In the genomic region with DNA sequence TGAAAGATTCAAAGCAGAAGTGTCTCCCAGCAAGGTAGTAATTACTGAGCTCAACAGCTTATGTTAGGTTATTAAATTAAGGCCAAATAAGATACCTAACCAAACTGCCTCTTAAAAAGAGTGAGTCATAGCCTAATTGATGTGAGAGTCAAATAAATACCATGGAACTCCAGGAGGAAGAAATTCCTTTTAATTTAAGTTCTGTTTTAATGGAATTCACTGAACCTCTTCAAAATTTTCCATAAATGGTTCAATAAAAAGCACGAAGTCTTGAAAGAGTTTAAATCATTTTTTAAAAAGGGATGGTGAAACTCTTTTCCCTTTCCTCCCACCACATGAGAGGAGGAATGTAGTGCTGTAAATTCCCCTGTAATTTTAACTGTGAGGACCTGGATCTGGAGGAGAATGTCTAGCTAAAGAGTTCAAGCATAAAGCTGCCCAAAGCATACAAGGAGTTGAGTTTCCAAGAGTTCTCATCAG, we compare ENCODE assay signal across 14 cellular contexts.
DNase-seq lines count a peak whose midpoint lies in the region; ATAC-seq, FAIRE-seq and TF ChIP-seq lines count a peak whose summit lies in the region.
"Had no signal": no experiment of that assay in that cellular context is flagged by ENCODE, and none has a peak within 500 bp of the region (broad histone marks: within the 10 kb centered on the region; RNA-seq: fewer than 3 reads in every experiment).

No MANE protein-coding gene starts in this region.

- no peaks in the 10 kb centered on the region for H3K36me3 Mint-ChIP-seq in activated T-helper 17 cell treated with anti-CD3 and anti-CD28 coated beads, Interleukin-2, amount 50 U/mL, for 72 hours (ENCODE audit: low read depth)
- H3K36me3 Mint-ChIP-seq in WTC11, result no peaks in the 10 kb centered on the region
- H3K36me3 Mint-ChIP-seq: stimulated activated effector memory CD8-positive, alpha-beta T cell treated with anti-CD3 and anti-CD28 coated beads, Interleukin-12 subunit alpha, Interleukin-12 subunit beta, amount 100 ng/mL, for 72 hours had no signal

- H3K36me3 ChIP-seq in SJSA1, result no peaks in the 10 kb centered on the region
- no peaks in the 10 kb centered on the region for H3K36me3 ChIP-seq in transverse colon

- H3K4me3 Mint-ChIP-seq in activated T-helper 17 cell treated with anti-CD3 and anti-CD28 coated beads, Interleukin-2, amount 50 U/mL, for 72 hours, result no peak overlapping the region
- H3K4me3 Mint-ChIP-seq in WTC11, result no peak overlapping the region
- H3K4me3 Mint-ChIP-seq: activated T-cell treated with anti-CD3 and anti-CD28 coated beads, Interleukin-2, amount 50 U/mL, for 4 hours; stimulated activated effector memory CD8-positive, alpha-beta T cell treated with anti-CD3 and anti-CD28 coated beads, Interleukin-12 subunit alpha, Interleukin-12 subunit beta, amount 100 ng/mL, for 72 hours had no signal

- no peaks in the 10 kb centered on the region for H3K9me3 ChIP-seq in SJSA1 (replicated peaks)
- no peaks in the 10 kb centered on the region for H3K9me3 ChIP-seq in transverse colon
- H3K9me3 ChIP-seq: mucosa of descending colon had no signal

- no peaks in the 10 kb centered on the region for H3K4me1 Mint-ChIP-seq in activated T-helper 17 cell treated with anti-CD3 and anti-CD28 coated beads, Interleukin-2, amount 50 U/mL, for 72 hours
- H3K4me1 Mint-ChIP-seq in WTC11, result no peaks in the 10 kb centered on the region
- H3K4me1 Mint-ChIP-seq: stimulated activated effector memory CD8-positive, alpha-beta T cell treated with anti-CD3 and anti-CD28 coated beads, Interleukin-12 subunit alpha, Interleukin-12 subunit beta, amount 100 ng/mL, for 72 hours had no signal

- no peaks in the 10 kb centered on the region for H3K27me3 Mint-ChIP-seq in activated T-helper 17 cell treated with anti-CD3 and anti-CD28 coated beads, Interleukin-2, amount 50 U/mL, for 72 hours
- H3K27me3 Mint-ChIP-seq in WTC11 (ENCODE audit: low read depth), result no peaks in the 10 kb centered on the region

- ATAC-seq in activated T-helper 17 cell treated with anti-CD3 and anti-CD28 coated beads, Interleukin-2, amount 50 U/mL, for 72 hours (replicated peaks), result no peak
- ATAC-seq in WTC11, result no peak
- ATAC-seq: activated T-cell treated with anti-CD3 and anti-CD28 coated beads, Interleukin-2, amount 50 U/mL, for 4 hours; K562; mucosa of descending colon; stimulated activated effector memory CD8-positive, alpha-beta T cell treated with anti-CD3 and anti-CD28 coated beads, Interleukin-12 subunit alpha, Interleukin-12 subunit beta, amount 100 ng/mL, for 72 hours had no signal

- POLR2A ChIA-PET in WTC11 (lab: Charles Lee), result no interaction called here

- in situ Hi-C loops in transverse colon (cut with MboI; ENCODE audit: low pct_ligation_motif_present in 1 of 4, low pct_unique_long_range_greater_than_20kb in 1 of 4, low sequenced_read_pairs in 3 of 4), result no loop called here

- H3K27ac Mint-ChIP-seq in activated T-helper 17 cell treated with anti-CD3 and anti-CD28 coated beads, Interleukin-2, amount 50 U/mL, for 72 hours, result no peak overlapping the region
- H3K27ac Mint-ChIP-seq in WTC11, result no peak overlapping the region
- H3K27ac Mint-ChIP-seq: stimulated activated effector memory CD8-positive, alpha-beta T cell treated with anti-CD3 and anti-CD28 coated beads, Interleukin-12 subunit alpha, Interleukin-12 subunit beta, amount 100 ng/mL, for 72 hours had no signal

- TF ChIP-seq EP300 in transverse colon (IDR thresholded peaks at IDR 0.05; ENCODE audit: low read depth), result no peak

- no peaks in the 10 kb centered on the region for H3K27me3 ChIP-seq in SJSA1 (replicated peaks)
- no peaks in the 10 kb centered on the region for H3K27me3 ChIP-seq in transverse colon

- intact Hi-C loops in transverse colon (cut with DNase I; ENCODE audit: low total_unique reads), result no loop called here

- DNase-seq in NCI-H82 (lab: John Stamatoyannopoulos, UW), result peak; percentile 55
- no peak for DNase-seq in NCI-H82 treated with DMSO at 0.1 percent for 48 hours (lab: John Stamatoyannopoulos, UW; ENCODE audit: unreplicated experiment)
- DNase-seq in SJSA1 (ENCODE audit: low read depth in 1 of 2, low spot score in 2 of 2), result peak in 1 of 2 experiments; percentile 53
- DNase-seq in SW 1271 (lab: John Stamatoyannopoulos, UW), result no peak
- DNase-seq in WTC11 (ENCODE audit: low spot score), result no peak
- DNase-seq in transverse colon, result no peak
- DNase-seq: activated T-cell treated with anti-CD3 and anti-CD28 coated beads, Interleukin-2, amount 50 U/mL, for 4 hours; glutamatergic neuron; mucosa of descending colon had no signal

- H3K27ac ChIP-seq in SJSA1 (peak overlapping the region; percentile 37), transverse colon (no peak overlapping the region)

- H3K4me3 ChIP-seq in SJSA1, result no peak overlapping the region
- no peak overlapping the region for H3K4me3 ChIP-seq in transverse colon
- H3K4me3 ChIP-seq: K562, mucosa of descending colon had no signal

- H3K4me1 ChIP-seq in SJSA1 (replicated peaks) (peaks cover 37% of the 10 kb centered on the region), transverse colon (peaks cover 0 to 16% (median 5%) of the 10 kb centered on the region in 4 donors)

- peak; percentile 51 for FAIRE-seq in islet of Langerhans (lab: Jason Lieb, UNC)
- FAIRE-seq: K562, TTC549 had no signal

- H3K9me3 Mint-ChIP-seq in activated T-helper 17 cell treated with anti-CD3 and anti-CD28 coated beads, Interleukin-2, amount 50 U/mL, for 72 hours, result no peaks in the 10 kb centered on the region
- 0 out of 2 replicates have a peak, but pooled peaks cover 2% of the 10 kb centered on the region for H3K9me3 Mint-ChIP-seq in WTC11
- H3K9me3 Mint-ChIP-seq: activated T-cell treated with anti-CD3 and anti-CD28 coated beads, Interleukin-2, amount 50 U/mL, for 4 hours had no signal

- TF ChIP-seq CTCF in WTC11 (IDR thresholded peaks at IDR 0.05) (no peak), transverse colon (IDR thresholded peaks at IDR 0.05) (no peak)

- CTCF ChIA-PET in WTC11 (lab: Charles Lee), result interaction anchor here (0.5 kb wide), 1 partner anchor 497 kb away, joined by 3 read pairs; no protein-coding TSS in a partner anchor

- TF ChIP-seq POLR2A in transverse colon (IDR thresholded peaks at IDR 0.05), result no peak

- WGBS in transverse colon (ENCODE audit: low coverage in 1 of 2), 2 donors, result 8 to 32% methylated on average over 1 of the region's 1 CpG

TF ChIP-seq in WTC11, 78 proteins besides CTCF, POLR2A, EP300 and RAD21:
- TF ChIP-seq, protein P1, sequence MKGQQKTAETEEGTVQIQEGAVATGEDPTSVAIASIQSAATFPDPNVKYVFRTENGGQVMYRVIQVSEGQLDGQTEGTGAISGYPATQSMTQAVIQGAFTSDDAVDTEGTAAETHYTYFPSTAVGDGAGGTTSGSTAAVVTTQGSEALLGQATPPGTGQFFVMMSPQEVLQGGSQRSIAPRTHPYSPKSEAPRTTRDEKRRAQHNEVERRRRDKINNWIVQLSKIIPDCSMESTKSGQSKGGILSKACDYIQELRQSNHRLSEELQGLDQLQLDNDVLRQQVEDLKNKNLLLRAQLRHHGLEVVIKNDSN (CRISPR knock-in tag; IDR thresholded peaks at IDR 0.05), result no peak
- TF ChIP-seq, protein P2, sequence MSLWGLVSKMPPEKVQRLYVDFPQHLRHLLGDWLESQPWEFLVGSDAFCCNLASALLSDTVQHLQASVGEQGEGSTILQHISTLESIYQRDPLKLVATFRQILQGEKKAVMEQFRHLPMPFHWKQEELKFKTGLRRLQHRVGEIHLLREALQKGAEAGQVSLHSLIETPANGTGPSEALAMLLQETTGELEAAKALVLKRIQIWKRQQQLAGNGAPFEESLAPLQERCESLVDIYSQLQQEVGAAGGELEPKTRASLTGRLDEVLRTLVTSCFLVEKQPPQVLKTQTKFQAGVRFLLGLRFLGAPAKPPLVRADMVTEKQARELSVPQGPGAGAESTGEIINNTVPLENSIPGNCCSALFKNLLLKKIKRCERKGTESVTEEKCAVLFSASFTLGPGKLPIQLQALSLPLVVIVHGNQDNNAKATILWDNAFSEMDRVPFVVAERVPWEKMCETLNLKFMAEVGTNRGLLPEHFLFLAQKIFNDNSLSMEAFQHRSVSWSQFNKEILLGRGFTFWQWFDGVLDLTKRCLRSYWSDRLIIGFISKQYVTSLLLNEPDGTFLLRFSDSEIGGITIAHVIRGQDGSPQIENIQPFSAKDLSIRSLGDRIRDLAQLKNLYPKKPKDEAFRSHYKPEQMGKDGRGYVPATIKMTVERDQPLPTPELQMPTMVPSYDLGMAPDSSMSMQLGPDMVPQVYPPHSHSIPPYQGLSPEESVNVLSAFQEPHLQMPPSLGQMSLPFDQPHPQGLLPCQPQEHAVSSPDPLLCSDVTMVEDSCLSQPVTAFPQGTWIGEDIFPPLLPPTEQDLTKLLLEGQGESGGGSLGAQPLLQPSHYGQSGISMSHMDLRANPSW (CRISPR knock-in tag; conservative IDR thresholded peaks at IDR 0.05; ENCODE audit: low read depth), result no peak
- no peak for TF ChIP-seq ETV6 (CRISPR knock-in tag; IDR thresholded peaks at IDR 0.05)
- no peak for TF ChIP-seq NFATC4 (CRISPR knock-in tag; IDR thresholded peaks at IDR 0.05)
- no peak for TF ChIP-seq MYBL2 (CRISPR knock-in tag; IDR thresholded peaks at IDR 0.05)
- no peak for TF ChIP-seq SOX15 (CRISPR knock-in tag; IDR thresholded peaks at IDR 0.05)
